ENCODE assay signal across 15 cellular contexts in genomic region chr16:57791903-57792461, GRCh38. TPM values are rescaled to one million over a fixed set of nuclear protein-coding genes. Genes with fewer than 3 reads are reported as not detected.
DNase-seq lines count a peak whose midpoint lies in the region; ATAC-seq and TF ChIP-seq lines count a peak whose summit lies in the region.
"Had no signal": no experiment of that assay in that cellular context is flagged by ENCODE, and none has a peak within 500 bp of the region (broad histone marks: within the 10 kb centered on the region; RNA-seq: fewer than 3 reads in every experiment).

No MANE protein-coding gene starts in this region.

- peaks cover 12% of the 10 kb centered on the region for H3K79me2 ChIP-seq in osteoblast (ENCODE audit: insufficient read depth, low read length)

- peak overlapping the region; percentile 51 for H3K4me2 ChIP-seq in osteoblast (ENCODE audit: insufficient read depth, low read length)

- H3K36me3 ChIP-seq in left ventricle myocardium inferior (peaks cover 45% of the 10 kb centered on the region), osteoblast (ENCODE audit: insufficient read depth, low read length) (peaks cover 45% of the 10 kb centered on the region), transverse colon (no peaks in the 10 kb centered on the region)

- no peak for TF ChIP-seq POLR2A in GM18505 (IDR thresholded peaks at IDR 0.05; ENCODE audit: borderline replicate concordance, extremely low read depth, insufficient read depth, insufficient read length)
- TF ChIP-seq POLR2A in transverse colon (IDR thresholded peaks at IDR 0.05), result no peak

- H4K20me1 ChIP-seq in osteoblast (ENCODE audit: insufficient read depth, low read length), result no peaks in the 10 kb centered on the region

- 72 to 73% methylated on average over 3 to 8 of the region's 8 CpGs for WGBS in transverse colon (ENCODE audit: low coverage in 1 of 2), 2 donors

- no peaks in the 10 kb centered on the region for H3K9me3 ChIP-seq in left ventricle myocardium inferior (replicated peaks)
- H3K9me3 ChIP-seq in osteoblast (ENCODE audit: low read depth, low read length), result no peaks in the 10 kb centered on the region
- no peaks in the 10 kb centered on the region for H3K9me3 ChIP-seq in transverse colon

- intact Hi-C loops in left ventricle myocardium inferior (cut with micrococcal nuclease) (loop anchor here (10.0 kb wide), 1 partner anchor 73 kb away; no protein-coding TSS in a partner anchor), Right ventricle myocardium superior (cut with DNase I) (no loop called here), transverse colon (cut with DNase I; ENCODE audit: low total_unique reads) (no loop called here)

- H2AFZ ChIP-seq in osteoblast (ENCODE audit: low read length), result no peak overlapping the region

- H3K27me3 ChIP-seq in left ventricle myocardium inferior (ENCODE audit: low read depth), result no peaks in the 10 kb centered on the region
- no peaks in the 10 kb centered on the region for H3K27me3 ChIP-seq in osteoblast (ENCODE audit: insufficient read depth, low read length)
- H3K27me3 ChIP-seq in transverse colon, result peaks cover 3% of the 10 kb centered on the region

- H3K27ac ChIP-seq in left ventricle myocardium inferior (replicated peaks) (peak overlapping the region; percentile 86), osteoblast (ENCODE audit: low read depth, low read length) (no peak overlapping the region), transverse colon (no peak overlapping the region)

- in situ Hi-C loops in transverse colon (cut with MboI; ENCODE audit: low pct_ligation_motif_present in 1 of 4, low pct_unique_long_range_greater_than_20kb in 1 of 4, low sequenced_read_pairs in 3 of 4), result no loop called here

- TF ChIP-seq CTCF in left ventricle myocardium inferior (IDR thresholded peaks at IDR 0.05; ENCODE audit: borderline replicate concordance) (no peak), osteoblast (IDR thresholded peaks at IDR 0.05; ENCODE audit: extremely low read depth, low read depth, low read length) (no peak), transverse colon (IDR thresholded peaks at IDR 0.05) (no peak)

- peaks cover 76% of the 10 kb centered on the region for H3K4me1 ChIP-seq in left ventricle myocardium inferior
- H3K4me1 ChIP-seq in osteoblast (ENCODE audit: insufficient read depth, low read length), result peaks cover 15% of the 10 kb centered on the region
- peaks cover 0 to 4% (median under 1%) of the 10 kb centered on the region in 4 donors for H3K4me1 ChIP-seq in transverse colon

- TF ChIP-seq EP300 in transverse colon (IDR thresholded peaks at IDR 0.05; ENCODE audit: low read depth), result no peak

- no peak for DNase-seq in left ventricle myocardium inferior
- DNase-seq in Right ventricle myocardium superior, result no peak
- peak; percentile 34 for DNase-seq in RPMI8226
- DNase-seq in osteoblast (ENCODE audit: insufficient read length, low spot score, missing footprints), result peak; percentile 58
- DNase-seq in transverse colon, result no peak
- DNase-seq in NK-92 treated with Interleukin-12 subunit alpha and Interleukin-12 subunit beta, amount 100 ng/mL, for 24 hours (lab: John Stamatoyannopoulos, UW), result no peak
- DNase-seq: H9, NCI-H1436, NCI-H2081 treated with DMSO at 0.1 percent for 48 hours, NCI-H2227 treated with DMSO at 0.1 percent for 48 hours, NCI-H526 had no signal

- no peak for ATAC-seq in Right ventricle myocardium superior (ENCODE audit: poor library complexity)
- ATAC-seq in GM18505 (IDR thresholded peaks at IDR 0.05; ENCODE audit: unreplicated experiment), result no peak
- no peak for ATAC-seq in HG02763 (IDR thresholded peaks at IDR 0.05; ENCODE audit: unreplicated experiment)
- ATAC-seq: GM12878, SK-N-SH treated with all-trans-retinoic acid at 6 μM for 48 hours had no signal

- H3K4me3 ChIP-seq in left ventricle myocardium inferior (no peak overlapping the region), osteoblast (ENCODE audit: insufficient read depth, low read length) (no peak overlapping the region), transverse colon (no peak overlapping the region)
- H3K4me3 ChIP-seq: GM12878 had no signal

RNA-seq across cellular contexts. Expression of gene KIFC3, which starts 10.3 kb away (rescaled TPM):
- total RNA-seq in left ventricle myocardium inferior (63.5 TPM), Right ventricle myocardium superior (61.6 TPM), osteoblast (40.5 and 41.0 TPM in 2 replicates), transverse colon (10 to 100 TPM in 2 of 4 donors, 1 to 10 TPM in 2; 5.2 to 46.8 (median 13.5) TPM)

RNA-seq across cellular contexts. Expression of gene KATNB1, which starts 56.4 kb away (rescaled TPM):
- total RNA-seq in left ventricle myocardium inferior, result 11.2 TPM
- 9.4 TPM for total RNA-seq in Right ventricle myocardium superior
- 17.7 and 24.6 TPM in 2 replicates for total RNA-seq in osteoblast
- 10 to 100 TPM; 11.3 to 28.4 (median 22.3) TPM for total RNA-seq in transverse colon

Comparison
In these comparisons a context has a peak if more than half of its experiments do, and no peak if none do; other contexts are left out.
1. DNase-seq: peak in RPMI8226 (single experiment) and osteoblast (single experiment); none in left ventricle myocardium inferior (single experiment), Right ventricle myocardium superior (single experiment), transverse colon (single experiment) and NK-92 treated with Interleukin-12 subunit alpha and Interleukin-12 subunit beta, amount 100 ng/mL, for 24 hours (single experiment).